Comparison of ENCODE assay signal across 8 cellular contexts in the genomic region with DNA sequence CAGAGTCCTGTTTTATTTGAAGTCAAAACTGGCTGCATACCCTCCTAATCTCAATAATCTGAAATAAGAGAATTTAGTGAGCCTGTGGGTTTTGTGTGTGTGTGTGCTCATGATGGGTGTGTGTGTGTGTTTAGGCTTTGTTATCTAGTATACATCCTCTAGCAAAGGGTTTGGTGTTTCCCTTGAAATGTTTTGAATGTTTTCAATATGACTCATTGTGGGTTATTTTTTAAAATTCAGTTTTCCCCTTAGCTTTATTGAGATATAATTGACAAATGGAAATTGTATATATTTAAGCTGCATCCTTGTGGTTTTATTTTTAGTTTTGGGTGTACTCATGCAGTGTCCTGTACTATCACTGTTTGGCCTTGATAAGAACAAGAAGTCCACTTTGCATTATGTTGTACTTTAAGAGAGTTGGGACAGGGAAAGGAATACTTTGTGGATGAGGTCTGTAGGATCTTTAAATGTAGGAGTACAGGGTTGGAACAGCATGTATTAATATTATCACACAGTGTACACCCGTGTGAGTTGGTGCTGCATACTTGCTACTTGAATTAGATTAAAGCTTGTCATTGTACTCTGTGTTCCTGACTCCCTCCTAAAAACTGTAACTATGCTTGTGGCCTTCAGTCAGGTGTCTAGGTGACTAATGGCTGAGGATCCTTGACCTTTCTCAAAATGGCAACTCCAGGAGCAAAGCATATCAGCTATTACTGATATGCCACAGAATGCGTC. TPM values are rescaled to one million over a fixed set of nuclear protein-coding genes. Genes with fewer than 3 reads are reported as not detected.
A peak's percentile ranks its signal among the peaks of the same experiment; 100 is the strongest.
DNase-seq lines count a peak whose midpoint lies in the region; ATAC-seq and TF ChIP-seq lines count a peak whose summit lies in the region.

No MANE protein-coding gene starts in this region.

- peaks cover 26% of the 10 kb centered on the region for H3K4me1 Mint-ChIP-seq in MCF 10A (ENCODE audit: insufficient read depth, unreplicated experiment)

- BruUV-seq in MCF 10A (replicated peaks; lab: Mats Ljungman, UMichigan) = no TSS peak

- TF ChIP-seq EP300 in SK-N-SH (IDR thresholded peaks at IDR 0.05; ENCODE audit: borderline replicate concordance in 1 of 2, low read depth in 1 of 2, low read length in 1 of 2) = peak in 1 of 2 experiments; percentile 29; a peak in 1 of 4 replicates

- peaks cover 100% of the 10 kb centered on the region for H3K79me2 ChIP-seq in SK-N-SH (ENCODE audit: insufficient read depth)

- intact Hi-C loops in MCF 10A (cut with micrococcal nuclease) = no loop called here
- intact Hi-C loops in breast epithelium (cut with DNase I; ENCODE audit: low total_unique reads) = no loop called here
- intact Hi-C loops in left colon (cut with DNase I, micrococcal nuclease) = no loop called here

- peaks cover 33% of the 10 kb centered on the region for H3F3A ChIP-seq in SK-N-SH (replicated peaks; ENCODE audit: insufficient read depth)

- H3K4me3 ChIP-seq in breast epithelium (no peak overlapping the region), SK-N-SH (ENCODE audit: low read depth in 2 of 2, low read length in 1 of 2) (no peak overlapping the region), fibroblast of villous mesenchyme (ENCODE audit: low read depth, low read length) (no peak overlapping the region), subcutaneous abdominal adipose tissue (ENCODE audit: low read depth in 1 of 5, low read length in 5 of 5) (no peak overlapping the region), WERI-Rb-1 (ENCODE audit: low read depth, low read length) (no peak overlapping the region)

- no peak for ATAC-seq in left colon

- TF ChIP-seq POLR2A in breast epithelium (IDR thresholded peaks at IDR 0.05) = no peak

- no peak for TF ChIP-seq RAD21 in SK-N-SH (IDR thresholded peaks at IDR 0.05; ENCODE audit: low read length)

- H4K20me1 ChIP-seq in SK-N-SH (ENCODE audit: insufficient read depth) = peaks cover 61% of the 10 kb centered on the region

- POLR2A ChIA-PET in MCF 10A (lab: Yijun Ruan, JAX) = interaction anchor here (0.7 to 2.5 kb wide), 15 partner anchors 9 to 169 kb away, joined by 3 to 10 read pairs (median 5); no protein-coding TSS in a partner anchor
- POLR2A ChIA-PET in SK-N-SH (lab: Yijun Ruan, JAX) = no interaction called here

- H3K4me1 ChIP-seq in breast epithelium (no peaks in the 10 kb centered on the region), SK-N-SH (ENCODE audit: control insufficient read depth in 1 of 2, insufficient read depth in 2 of 2, low read depth in 1 of 2, low read length in 1 of 2) (peaks cover 0 to 22% of the 10 kb centered on the region in 2 experiments; a peak in 2 of 4 replicates), subcutaneous abdominal adipose tissue (ENCODE audit: control insufficient read depth in 5 of 5, insufficient read depth in 5 of 5, low read length in 5 of 5) (peaks cover 0 to 27% (median 23%) of the 10 kb centered on the region in 5 donors)

- DNase-seq in MCF 10A (ENCODE audit: unreplicated experiment) = peak; percentile 47
- no peak for DNase-seq in breast epithelium (ENCODE audit: low spot score in 2 of 2)
- no peak for DNase-seq in SK-N-SH
- DNase-seq in fibroblast of villous mesenchyme (ENCODE audit: low read depth) = peak; percentile 87
- no peak for DNase-seq in WERI-Rb-1
- DNase-seq in left colon = no peak
- no peak for DNase-seq in NCI-H1417 treated with DMSO at 0.1 percent for 48 hours (lab: John Stamatoyannopoulos, UW)

- H2AFZ ChIP-seq in SK-N-SH (ENCODE audit: low read depth) = no peak overlapping the region

- H3K4me2 ChIP-seq in SK-N-SH = peak overlapping the region; percentile 43; the same call in 1 of the 2 replicates

- H3K9me2 ChIP-seq in SK-N-SH = no peaks in the 10 kb centered on the region

- H3K27me3 Mint-ChIP-seq in MCF 10A (ENCODE audit: insufficient read depth, unreplicated experiment) = no peaks in the 10 kb centered on the region

- 54% methylated on average over 2 of the region's 2 CpGs for WGBS in SK-N-SH (ENCODE audit: low lambda C conversion rate)

- H3K9me3 ChIP-seq in breast epithelium (no peaks in the 10 kb centered on the region), SK-N-SH (no peaks in the 10 kb centered on the region), subcutaneous abdominal adipose tissue (ENCODE audit: control insufficient read depth in 5 of 5, low read length in 5 of 5) (no peaks in the 10 kb centered on the region), WERI-Rb-1 (ENCODE audit: severe bottlenecking) (no peaks in the 10 kb centered on the region)

- H3K27ac ChIP-seq in breast epithelium (no peak overlapping the region), SK-N-SH (ENCODE audit: low read depth in 2 of 2, low read length in 1 of 2) (peak overlapping the region; percentile 36 to 75; a peak in 3 of 4 replicates), subcutaneous abdominal adipose tissue (ENCODE audit: low read depth, low read length) (peak overlapping the region; percentile 12), WERI-Rb-1 (no peak overlapping the region)

- no peak overlapping the region for H3K4me3 Mint-ChIP-seq in MCF 10A (ENCODE audit: unreplicated experiment)

- CTCF ChIA-PET in MCF 10A (lab: Yijun Ruan, JAX) (interaction anchor here (0.5 to 1.7 kb wide), 10 partner anchors 21 to 123 kb away, joined by 3 to 5 read pairs (median 4); no protein-coding TSS in a partner anchor), SK-N-SH (lab: Yijun Ruan, JAX) (interaction anchor here (1.0 kb wide), 1 partner anchor 25 kb away, joined by 3 read pairs; no protein-coding TSS in a partner anchor)

- TF ChIP-seq CTCF in MCF 10A (IDR thresholded peaks at IDR 0.05; ENCODE audit: unreplicated experiment) (no peak), breast epithelium (IDR thresholded peaks at IDR 0.05) (no peak), SK-N-SH (IDR thresholded peaks at IDR 0.05) (no peak), fibroblast of villous mesenchyme (IDR thresholded peaks at IDR 0.05; ENCODE audit: insufficient read depth, low read depth, low read length) (no peak), WERI-Rb-1 (IDR thresholded peaks at IDR 0.05; ENCODE audit: low read depth, low read length) (no peak)

- peak overlapping the region; percentile 15; the same call in 1 of the 2 replicates for H3K9ac ChIP-seq in SK-N-SH
- H3K9ac ChIP-seq in subcutaneous abdominal adipose tissue (ENCODE audit: low read length in 5 of 5) = no peak overlapping the region

- peak overlapping the region; percentile 81 for H3K27ac Mint-ChIP-seq in MCF 10A (ENCODE audit: low read depth, unreplicated experiment)

- H3K36me3 Mint-ChIP-seq in MCF 10A (ENCODE audit: insufficient read depth, unreplicated experiment) = peaks cover 5% of the 10 kb centered on the region

- no peaks in the 10 kb centered on the region for H3K27me3 ChIP-seq in breast epithelium
- no peaks in the 10 kb centered on the region for H3K27me3 ChIP-seq in SK-N-SH (ENCODE audit: insufficient read depth)
- no peaks in the 10 kb centered on the region for H3K27me3 ChIP-seq in subcutaneous abdominal adipose tissue (ENCODE audit: control insufficient read depth in 5 of 5, insufficient read depth in 4 of 5, low read length in 5 of 5)
- no peaks in the 10 kb centered on the region for H3K27me3 ChIP-seq in WERI-Rb-1 (ENCODE audit: insufficient read depth, low read depth, severe bottlenecking)

- no peaks in the 10 kb centered on the region for H3K36me3 ChIP-seq in breast epithelium
- peaks cover 0 to 11% of the 10 kb centered on the region in 2 experiments for H3K36me3 ChIP-seq in SK-N-SH (replicated peaks in 1 of 2; ENCODE audit: control insufficient read depth in 1 of 2, insufficient read depth in 2 of 2, low read length in 1 of 2)
- no peaks in the 10 kb centered on the region for H3K36me3 ChIP-seq in subcutaneous abdominal adipose tissue (ENCODE audit: control insufficient read depth in 5 of 5, insufficient read depth in 5 of 5, low read length in 5 of 5)
- H3K36me3 ChIP-seq in WERI-Rb-1 = no peaks in the 10 kb centered on the region

- H3K9me3 Mint-ChIP-seq in MCF 10A (ENCODE audit: unreplicated experiment) = no peaks in the 10 kb centered on the region

TF ChIP-seq in SK-N-SH, 30 proteins besides CTCF, POLR2A, EP300 and RAD21 (continues in another document):
- no peak for TF ChIP-seq GATA2 (CRISPR knock-in tag; IDR thresholded peaks at IDR 0.05)
- TF ChIP-seq TEAD4 (IDR thresholded peaks at IDR 0.05; ENCODE audit: borderline replicate concordance, insufficient read depth) = peak; percentile 59; the same call in 1 of the 2 replicates
- no peak for TF ChIP-seq MEF2A (IDR thresholded peaks at IDR 0.05; ENCODE audit: borderline replicate concordance, low read depth)
- no peak for TF ChIP-seq RXRA (IDR thresholded peaks at IDR 0.05; ENCODE audit: borderline replicate concordance, low read depth)
- TF ChIP-seq, protein P1, sequence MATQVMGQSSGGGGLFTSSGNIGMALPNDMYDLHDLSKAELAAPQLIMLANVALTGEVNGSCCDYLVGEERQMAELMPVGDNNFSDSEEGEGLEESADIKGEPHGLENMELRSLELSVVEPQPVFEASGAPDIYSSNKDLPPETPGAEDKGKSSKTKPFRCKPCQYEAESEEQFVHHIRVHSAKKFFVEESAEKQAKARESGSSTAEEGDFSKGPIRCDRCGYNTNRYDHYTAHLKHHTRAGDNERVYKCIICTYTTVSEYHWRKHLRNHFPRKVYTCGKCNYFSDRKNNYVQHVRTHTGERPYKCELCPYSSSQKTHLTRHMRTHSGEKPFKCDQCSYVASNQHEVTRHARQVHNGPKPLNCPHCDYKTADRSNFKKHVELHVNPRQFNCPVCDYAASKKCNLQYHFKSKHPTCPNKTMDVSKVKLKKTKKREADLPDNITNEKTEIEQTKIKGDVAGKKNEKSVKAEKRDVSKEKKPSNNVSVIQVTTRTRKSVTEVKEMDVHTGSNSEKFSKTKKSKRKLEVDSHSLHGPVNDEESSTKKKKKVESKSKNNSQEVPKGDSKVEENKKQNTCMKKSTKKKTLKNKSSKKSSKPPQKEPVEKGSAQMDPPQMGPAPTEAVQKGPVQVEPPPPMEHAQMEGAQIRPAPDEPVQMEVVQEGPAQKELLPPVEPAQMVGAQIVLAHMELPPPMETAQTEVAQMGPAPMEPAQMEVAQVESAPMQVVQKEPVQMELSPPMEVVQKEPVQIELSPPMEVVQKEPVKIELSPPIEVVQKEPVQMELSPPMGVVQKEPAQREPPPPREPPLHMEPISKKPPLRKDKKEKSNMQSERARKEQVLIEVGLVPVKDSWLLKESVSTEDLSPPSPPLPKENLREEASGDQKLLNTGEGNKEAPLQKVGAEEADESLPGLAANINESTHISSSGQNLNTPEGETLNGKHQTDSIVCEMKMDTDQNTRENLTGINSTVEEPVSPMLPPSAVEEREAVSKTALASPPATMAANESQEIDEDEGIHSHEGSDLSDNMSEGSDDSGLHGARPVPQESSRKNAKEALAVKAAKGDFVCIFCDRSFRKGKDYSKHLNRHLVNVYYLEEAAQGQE (IDR thresholded peaks at IDR 0.05; ENCODE audit: low read depth, low read length) = no peak
- TF ChIP-seq FOSL2 (IDR thresholded peaks at IDR 0.05; ENCODE audit: borderline replicate concordance, low read depth) = peak; percentile 62; the same call in 1 of the 2 replicates

RNA-seq across cellular contexts. Expression of a gene that starts 58.3 kb away (rescaled TPM):
- total RNA-seq in MCF 10A (2022) (90.2 and 90.9 TPM in 2 replicates), breast epithelium (10 to 100 TPM; 73.1 to 95.0 (median 77.6) TPM), fibroblast of villous mesenchyme (448 and 513 TPM in 2 replicates), left colon (100 to 1,000 TPM; 122 to 123 TPM)
- polyA plus RNA-seq in SK-N-SH (2012; rRNA removed) = 147 and 190 TPM in 2 replicates
- polyA plus RNA-seq in SK-N-SH (2012; cell fraction: cytosol; rRNA removed) = 125 and 144 TPM in 2 replicates
- 170 and 281 TPM in 2 replicates for polyA plus RNA-seq in SK-N-SH (2012; cell fraction: nucleus; rRNA removed)

Comparison
In these comparisons a context has a peak if more than half of its experiments do, and no peak if none do; other contexts are left out.
1. DNase-seq: peak in MCF 10A (single experiment) and fibroblast of villous mesenchyme (single experiment); none in breast epithelium (0 of 2), SK-N-SH (single experiment), WERI-Rb-1 (single experiment), left colon (0 of 2) and NCI-H1417 treated with DMSO at 0.1 percent for 48 hours (single experiment).
2. H3K27ac ChIP-seq: peak in SK-N-SH (2 of 2) and subcutaneous abdominal adipose tissue (single experiment); none in breast epithelium (0 of 2) and WERI-Rb-1 (single experiment).